16 cellular contexts compared by ENCODE assay signal in genomic region chr11:84358034-84358433, GRCh38.
"Had no signal": no experiment of that assay in that cellular context is flagged by ENCODE, and none has a peak within 500 bp of the region (broad histone marks: within the 10 kb centered on the region; RNA-seq: fewer than 3 reads in every experiment).

No MANE protein-coding gene starts in this region.

- ATAC-seq: Panc1, PC-3 had no signal

- DNase-seq: KBM-7; MV-4-11; NCI-H1048; NCI-H1105; NCI-H187; NCI-H2029; NCI-H2081 treated with DMSO at 0.1 percent for 48 hours; NCI-H2227 treated with DMSO at 0.1 percent for 48 hours; NCI-H524; NCI-H526 treated with DMSO at 0.1 percent for 48 hours; NCI-H748 treated with DMSO at 0.1 percent for 48 hours; NK-92 treated with Interleukin-12 subunit alpha and Interleukin-12 subunit beta, amount 100 ng/mL, for 24 hours; PC-3; SHP77 had no signal

- H3K27ac ChIP-seq: RWPE1 had no signal
